In the genomic region with DNA sequence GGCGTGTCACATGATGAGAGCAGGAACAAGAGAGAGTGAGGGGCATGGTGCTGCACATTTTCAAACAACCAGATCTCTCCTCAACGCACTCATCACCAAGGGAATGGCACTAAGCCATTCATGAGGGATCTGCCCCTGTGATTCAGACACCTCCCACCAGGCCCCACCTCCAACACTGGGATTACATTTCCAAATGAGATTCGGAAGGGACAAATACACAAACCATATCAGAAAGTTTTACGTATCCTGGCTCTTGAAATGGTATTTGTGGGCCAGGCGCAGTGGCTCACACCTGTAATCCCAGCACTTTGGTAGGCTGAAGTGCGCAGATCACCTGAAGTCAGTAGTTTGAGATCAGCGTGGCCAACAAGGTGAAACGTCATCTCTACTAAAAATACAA, we compare ENCODE assay signal across 1 cellular context.
TF ChIP-seq lines count a peak whose summit lies in the region.

No MANE protein-coding gene starts in this region.

TF ChIP-seq in GM12878, 131 proteins besides CTCF, POLR2A, EP300 and RAD21:
- TF ChIP-seq, protein P1, sequence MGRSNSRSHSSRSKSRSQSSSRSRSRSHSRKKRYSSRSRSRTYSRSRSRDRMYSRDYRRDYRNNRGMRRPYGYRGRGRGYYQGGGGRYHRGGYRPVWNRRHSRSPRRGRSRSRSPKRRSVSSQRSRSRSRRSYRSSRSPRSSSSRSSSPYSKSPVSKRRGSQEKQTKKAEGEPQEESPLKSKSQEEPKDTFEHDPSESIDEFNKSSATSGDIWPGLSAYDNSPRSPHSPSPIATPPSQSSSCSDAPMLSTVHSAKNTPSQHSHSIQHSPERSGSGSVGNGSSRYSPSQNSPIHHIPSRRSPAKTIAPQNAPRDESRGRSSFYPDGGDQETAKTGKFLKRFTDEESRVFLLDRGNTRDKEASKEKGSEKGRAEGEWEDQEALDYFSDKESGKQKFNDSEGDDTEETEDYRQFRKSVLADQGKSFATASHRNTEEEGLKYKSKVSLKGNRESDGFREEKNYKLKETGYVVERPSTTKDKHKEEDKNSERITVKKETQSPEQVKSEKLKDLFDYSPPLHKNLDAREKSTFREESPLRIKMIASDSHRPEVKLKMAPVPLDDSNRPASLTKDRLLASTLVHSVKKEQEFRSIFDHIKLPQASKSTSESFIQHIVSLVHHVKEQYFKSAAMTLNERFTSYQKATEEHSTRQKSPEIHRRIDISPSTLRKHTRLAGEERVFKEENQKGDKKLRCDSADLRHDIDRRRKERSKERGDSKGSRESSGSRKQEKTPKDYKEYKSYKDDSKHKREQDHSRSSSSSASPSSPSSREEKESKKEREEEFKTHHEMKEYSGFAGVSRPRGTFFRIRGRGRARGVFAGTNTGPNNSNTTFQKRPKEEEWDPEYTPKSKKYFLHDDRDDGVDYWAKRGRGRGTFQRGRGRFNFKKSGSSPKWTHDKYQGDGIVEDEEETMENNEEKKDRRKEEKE (IDR thresholded peaks at IDR 0.05), result no peak
- TF ChIP-seq TAF1 (IDR thresholded peaks at IDR 0.05; ENCODE audit: borderline replicate concordance, low read depth, low read length), result no peak
- no peak for TF ChIP-seq SKIL (IDR thresholded peaks at IDR 0.05; ENCODE audit: low read depth, poor library complexity, severe bottlenecking)
- TF ChIP-seq PAX8 (IDR thresholded peaks at IDR 0.05), result no peak
- TF ChIP-seq ZBTB33 (IDR thresholded peaks at IDR 0.05), result no peak
- no peak for TF ChIP-seq ATF7 (IDR thresholded peaks at IDR 0.05; ENCODE audit: low read depth)
- TF ChIP-seq, protein P2, sequence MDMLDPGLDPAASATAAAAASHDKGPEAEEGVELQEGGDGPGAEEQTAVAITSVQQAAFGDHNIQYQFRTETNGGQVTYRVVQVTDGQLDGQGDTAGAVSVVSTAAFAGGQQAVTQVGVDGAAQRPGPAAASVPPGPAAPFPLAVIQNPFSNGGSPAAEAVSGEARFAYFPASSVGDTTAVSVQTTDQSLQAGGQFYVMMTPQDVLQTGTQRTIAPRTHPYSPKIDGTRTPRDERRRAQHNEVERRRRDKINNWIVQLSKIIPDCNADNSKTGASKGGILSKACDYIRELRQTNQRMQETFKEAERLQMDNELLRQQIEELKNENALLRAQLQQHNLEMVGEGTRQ (IDR thresholded peaks at IDR 0.05; ENCODE audit: borderline replicate concordance, low read depth, low read length), result no peak
- TF ChIP-seq HDAC2 (IDR thresholded peaks at IDR 0.05), result no peak
- TF ChIP-seq MXI1 (IDR thresholded peaks at IDR 0.05; ENCODE audit: low read depth, low read length), result no peak
